In genomic region chr2:11691071-11691660, GRCh38 we compare ENCODE assay signal across 2 cellular contexts.
TF ChIP-seq lines count a peak whose summit lies in the region.

No MANE protein-coding gene starts in this region.

TF ChIP-seq in IMR-90, 13 proteins besides CTCF, POLR2A, EP300 and RAD21:
- TF ChIP-seq MAFK (IDR thresholded peaks at IDR 0.05; ENCODE audit: low read depth, low read length) (no peak), ELK1 (IDR thresholded peaks at IDR 0.05; ENCODE audit: borderline replicate concordance, low read depth, low read length) (no peak), MAZ (IDR thresholded peaks at IDR 0.05; ENCODE audit: borderline replicate concordance, low read depth, low read length) (no peak), CHD1 (IDR thresholded peaks at IDR 0.05; ENCODE audit: low read depth, low read length) (no peak), NFE2L2 (IDR thresholded peaks at IDR 0.05; ENCODE audit: low read depth, low read length) (no peak), RCOR1 (IDR thresholded peaks at IDR 0.05; ENCODE audit: insufficient replicate concordance, low read length) (no peak), SMC3 (IDR thresholded peaks at IDR 0.05; ENCODE audit: low read depth, low read length) (no peak), RFX5 (IDR thresholded peaks at IDR 0.05; ENCODE audit: low read depth, low read length) (no peak), BHLHE40 (IDR thresholded peaks at IDR 0.05; ENCODE audit: low read depth, low read length) (no peak), MXI1 (IDR thresholded peaks at IDR 0.05; ENCODE audit: borderline replicate concordance, low read depth, low read length) (no peak), USF2 (IDR thresholded peaks at IDR 0.05; ENCODE audit: low read depth, low read length) (no peak), CEBPB (IDR thresholded peaks at IDR 0.05; ENCODE audit: low read depth, low read length) (no peak), FOS (IDR thresholded peaks at IDR 0.05; ENCODE audit: low read depth, low read length) (no peak)

TF ChIP-seq in H1, 55 proteins besides CTCF, POLR2A, EP300 and RAD21:
- TF ChIP-seq POU5F1 (IDR thresholded peaks at IDR 0.05; ENCODE audit: low read depth, low read length) = no peak
- TF ChIP-seq USF2 (IDR thresholded peaks at IDR 0.05; ENCODE audit: low read length) = no peak
- TF ChIP-seq CEBPB (IDR thresholded peaks at IDR 0.05; ENCODE audit: low read depth, low read length) = no peak
- no peak for TF ChIP-seq MAX (IDR thresholded peaks at IDR 0.05)
- no peak for TF ChIP-seq SUZ12 (IDR thresholded peaks at IDR 0.05; ENCODE audit: low read length)
- no peak for TF ChIP-seq EZH2 (IDR thresholded peaks at IDR 0.05; ENCODE audit: low read depth, low read length, severe bottlenecking)
- TF ChIP-seq NANOG (IDR thresholded peaks at IDR 0.05; ENCODE audit: insufficient read depth, low read depth, low read length, poor library complexity, severe bottlenecking) = no peak
- no peak for TF ChIP-seq MAFK (IDR thresholded peaks at IDR 0.05; ENCODE audit: low read depth, low read length)
- no peak for TF ChIP-seq POLR2AphosphoS5 (IDR thresholded peaks at IDR 0.05; ENCODE audit: low read depth, low read length)
